10 cellular contexts compared by ENCODE assay signal in genomic region chr17:45230787-45231480, GRCh38. TPM values are rescaled to one million over a fixed set of nuclear protein-coding genes. Genes with fewer than 3 reads are reported as not detected.
DNase-seq lines count a peak whose midpoint lies in the region; ATAC-seq and TF ChIP-seq lines count a peak whose summit lies in the region.
"Had no signal": no experiment of that assay in that cellular context is flagged by ENCODE, and none has a peak within 500 bp of the region (broad histone marks: within the 10 kb centered on the region; RNA-seq: fewer than 3 reads in every experiment).

No MANE protein-coding gene starts in this region.

- H3K4ac ChIP-seq in IMR-90 (ENCODE audit: low read depth, low read length): peak overlapping the region; percentile 97

- peak; percentile 33 for DNase-seq in IMR-90
- DNase-seq in activated T-cell treated with anti-CD3 and anti-CD28 coated beads, Interleukin-2, amount 50 U/mL, for 72 hours: no peak
- no peak for DNase-seq in immature natural killer cell
- no peak for DNase-seq in hepatocyte (ENCODE audit: low spot score)
- no peak for DNase-seq in GM13976 (ENCODE audit: low spot score)

- peak overlapping the region; percentile 95 for H3K27ac Mint-ChIP-seq in activated T-cell treated with anti-CD3 and anti-CD28 coated beads, Interleukin-2, amount 50 U/mL, for 72 hours
- peak overlapping the region; percentile 98 to 100 (median 99) for H3K27ac Mint-ChIP-seq in immature natural killer cell

- peak overlapping the region; percentile 90 to 100 (median 99) for H3K27ac ChIP-seq in BLaER1 treated with 17β-estradiol and CSF1 and Interleukin-3, amounts not matched to agents 10 nM and 100 nM
- peak overlapping the region; percentile 91 for H3K27ac ChIP-seq in IMR-90 (ENCODE audit: insufficient read depth, low read length)
- H3K27ac ChIP-seq in hepatocyte: no peak overlapping the region

- BruUV-seq in IMR-90 (replicated peaks; lab: Mats Ljungman, UMichigan): no TSS peak

- H4K91ac ChIP-seq in IMR-90 (ENCODE audit: insufficient read depth, low read depth, low read length): peak overlapping the region; percentile 68; the same call in 1 of the 2 replicates

- peak overlapping the region; percentile 69 for H2AFZ ChIP-seq in IMR-90 (replicated peaks; ENCODE audit: low read length, poor library complexity)
- no peak overlapping the region for H2AFZ ChIP-seq in hepatocyte

- H3K14ac ChIP-seq in IMR-90 (replicated peaks; ENCODE audit: low read depth, low read length): peak overlapping the region; percentile 41; the same call in 1 of the 2 replicates

- no peaks in the 10 kb centered on the region for H3K27me3 Mint-ChIP-seq in activated T-cell treated with anti-CD3 and anti-CD28 coated beads, Interleukin-2, amount 50 U/mL, for 72 hours (ENCODE audit: low read depth)
- H3K27me3 Mint-ChIP-seq in immature natural killer cell (ENCODE audit: low read depth in 3 of 3): peaks cover 12 to 40% (median 21%) of the 10 kb centered on the region in 3 donors

- peak overlapping the region; percentile 71 for H2AK9ac ChIP-seq in IMR-90 (replicated peaks; ENCODE audit: low read depth, low read length, poor library complexity)

- dilution Hi-C loops in IMR-90 (cut with HindIII; ENCODE audit: low sequenced_read_pairs, unreplicated experiment): no loop called here

- no peak overlapping the region for H3K56ac ChIP-seq in IMR-90 (ENCODE audit: extremely low read depth, insufficient read depth, low read length)

- peak overlapping the region; percentile 90 to 99 (median 97) for H3K9ac ChIP-seq in BLaER1 treated with 17β-estradiol and CSF1 and Interleukin-3, amounts not matched to agents 10 nM and 100 nM
- peak overlapping the region; percentile 10; the same call in 1 of the 2 replicates for H3K9ac ChIP-seq in IMR-90 (ENCODE audit: low read depth, low read length)

- H4K5ac ChIP-seq in IMR-90 (ENCODE audit: low read depth, low read length): peak overlapping the region; percentile 40

- peak overlapping the region; percentile 21 for H2BK5ac ChIP-seq in IMR-90 (ENCODE audit: low read depth, low read length, poor library complexity, severe bottlenecking)

- H4K20me1 ChIP-seq in BLaER1 treated with 17β-estradiol and CSF1 and Interleukin-3, amounts not matched to agents 10 nM and 100 nM: peaks cover 18 to 53% (median 40%) of the 10 kb centered on the region in 11 experiments; a peak in 21 of 22 replicates
- H4K20me1 ChIP-seq in IMR-90 (ENCODE audit: insufficient read depth, low read length) (no peaks in the 10 kb centered on the region), hepatocyte (ENCODE audit: insufficient read depth, poor library complexity, severe bottlenecking) (no peaks in the 10 kb centered on the region)

- no peaks in the 10 kb centered on the region for H3K27me3 ChIP-seq in BLaER1 treated with 17β-estradiol and CSF1 and Interleukin-3, amounts not matched to agents 10 nM and 100 nM
- no peaks in the 10 kb centered on the region for H3K27me3 ChIP-seq in IMR-90 (ENCODE audit: control insufficient read depth, insufficient read depth, low read length)
- no peaks in the 10 kb centered on the region for H3K27me3 ChIP-seq in hepatocyte

- peak overlapping the region; percentile 25 to 46; a peak in 3 of 4 replicates for H4K8ac ChIP-seq in IMR-90 (ENCODE audit: low read depth in 2 of 2, low read length in 2 of 2)

- no peaks in the 10 kb centered on the region for H3K9me3 Mint-ChIP-seq in activated T-cell treated with anti-CD3 and anti-CD28 coated beads, Interleukin-2, amount 50 U/mL, for 72 hours
- H3K9me3 Mint-ChIP-seq in immature natural killer cell: no peaks in the 10 kb centered on the region

- H3K79me2 ChIP-seq in hepatocyte: no peaks in the 10 kb centered on the region

- H3K4me1 ChIP-seq in BLaER1 treated with 17β-estradiol and CSF1 and Interleukin-3, amounts not matched to agents 10 nM and 100 nM: peaks cover 94 to 100% (median 96%) of the 10 kb centered on the region in 10 experiments
- H3K4me1 ChIP-seq in IMR-90 (ENCODE audit: control insufficient read depth, insufficient read depth, low read length) (peaks cover 37% of the 10 kb centered on the region), hepatocyte (ENCODE audit: insufficient read depth) (peaks cover 13% of the 10 kb centered on the region)

- in situ Hi-C loops in IMR-90 (cut with MboI; ENCODE audit: low sequenced_read_pairs) (no loop called here), GM13976 (cut with MboI; ENCODE audit: low sequenced_read_pairs, unreplicated experiment) (no loop called here)

- H3K4me3 ChIP-seq in BLaER1 treated with 17β-estradiol and CSF1 and Interleukin-3, amounts not matched to agents 10 nM and 100 nM: peak overlapping the region in 9 of 10 experiments; percentile 31 to 99 (median 95); a peak in 18 of 20 replicates
- H3K4me3 ChIP-seq in IMR-90 (ENCODE audit: insufficient read depth, low read depth, low read length): no peak overlapping the region
- H3K4me3 ChIP-seq in hepatocyte: no peak overlapping the region
- H3K4me3 ChIP-seq: lung had no signal

- H3K36me3 ChIP-seq in BLaER1 treated with 17β-estradiol and CSF1 and Interleukin-3, amounts not matched to agents 10 nM and 100 nM: peaks cover 26 to 63% (median 50%) of the 10 kb centered on the region in 11 experiments
- H3K36me3 ChIP-seq in IMR-90 (ENCODE audit: control insufficient read depth, insufficient read depth, low read length): no peaks in the 10 kb centered on the region
- H3K36me3 ChIP-seq in hepatocyte (replicated peaks; ENCODE audit: insufficient read depth, low read depth): no peaks in the 10 kb centered on the region

- POLR2A ChIA-PET in IMR-90 (lab: Charles Lee; ENCODE audit: unreplicated experiment): no interaction called here

- no peaks in the 10 kb centered on the region for H3K9me3 ChIP-seq in BLaER1 treated with 17β-estradiol and CSF1 and Interleukin-3, amounts not matched to agents 10 nM and 100 nM (replicated peaks in 1 of 11)
- H3K9me3 ChIP-seq in IMR-90 (ENCODE audit: control insufficient read depth, insufficient read depth, low read length) (no peaks in the 10 kb centered on the region), hepatocyte (ENCODE audit: low read depth) (no peaks in the 10 kb centered on the region)

- H3K9me1 ChIP-seq in IMR-90 (ENCODE audit: insufficient read depth, low read length): peaks cover 24% of the 10 kb centered on the region

- intact Hi-C loops in IMR-90 (cut with micrococcal nuclease): no loop called here

- peak overlapping the region; percentile 98 for H2BK120ac ChIP-seq in IMR-90 (ENCODE audit: low read depth, low read length)

- H3K23ac ChIP-seq in IMR-90 (ENCODE audit: low read depth, low read length): no peak overlapping the region

- H2AK5ac ChIP-seq in IMR-90 (ENCODE audit: low read depth, low read length): peak overlapping the region; percentile 75

- no peak for TF ChIP-seq CTCF in IMR-90 (conservative IDR thresholded peaks at IDR 0.05; ENCODE audit: low read depth, low read length)
- no peak for TF ChIP-seq CTCF in hepatocyte (IDR thresholded peaks at IDR 0.05; ENCODE audit: poor library complexity)
- TF ChIP-seq CTCF in GM13976 (IDR thresholded peaks at IDR 0.05; ENCODE audit: borderline replicate concordance, control extremely low read depth, extremely low read depth, insufficient read depth, missing control alignments): no peak

- peaks cover 11 to 22% of the 10 kb centered on the region in 2 donors for H3K36me3 Mint-ChIP-seq in activated T-cell treated with anti-CD3 and anti-CD28 coated beads, Interleukin-2, amount 50 U/mL, for 72 hours (ENCODE audit: insufficient read depth in 2 of 2)
- peaks cover 0 to 16% (median 4%) of the 10 kb centered on the region in 3 donors for H3K36me3 Mint-ChIP-seq in immature natural killer cell

- 40% methylated on average over 2 of the region's 12 CpGs; no CpG with 5 or more reads in 1 of the 2 experiments for WGBS in IMR-90 (ENCODE audit: extremely low coverage in 2 of 2, insufficient read length in 1 of 2), 2 experiments
- WGBS in hepatocyte (ENCODE audit: low lambda C conversion rate, missing lambda C conversion rate): 46% methylated on average over 11 of the region's 12 CpGs

- peak overlapping the region; percentile 98 to 100 (median 100) for H3K4me2 ChIP-seq in BLaER1 treated with 17β-estradiol and CSF1 and Interleukin-3, amounts not matched to agents 10 nM and 100 nM
- H3K4me2 ChIP-seq in IMR-90 (ENCODE audit: low read depth, low read length) (no peak overlapping the region), hepatocyte (no peak overlapping the region)

- peak overlapping the region; percentile 84 to 87 for H3K4me3 Mint-ChIP-seq in activated T-cell treated with anti-CD3 and anti-CD28 coated beads, Interleukin-2, amount 50 U/mL, for 72 hours
- peak overlapping the region in 2 of 5 donors; percentile 88 to 100 for H3K4me3 Mint-ChIP-seq in immature natural killer cell

- ATAC-seq in IMR-90 (ENCODE audit: low read depth) (peak; percentile 15), GM19452 (IDR thresholded peaks at IDR 0.05; ENCODE audit: unreplicated experiment) (no peak), GM18520 (IDR thresholded peaks at IDR 0.05; ENCODE audit: unreplicated experiment) (no peak)
- ATAC-seq in activated T-cell treated with anti-CD3 and anti-CD28 coated beads, Interleukin-2, amount 50 U/mL, for 72 hours (replicated peaks in 1 of 2): no peak

- H2BK15ac ChIP-seq in IMR-90 (ENCODE audit: low read depth, low read length): peak overlapping the region; percentile 86; the same call in 2 of the 3 replicates

- CTCF ChIA-PET in IMR-90 (lab: Yijun Ruan, JAX): interaction anchor here (0.8 to 1.3 kb wide), 2 partner anchors 12 to 96 kb away, joined by 3 read pairs; partner anchors contain the start of gene ACBD4

- peaks cover 0 to 28% of the 10 kb centered on the region in 2 experiments; a peak in 3 of 4 replicates for H3K79me1 ChIP-seq in IMR-90 (ENCODE audit: low read depth in 1 of 2, low read length in 2 of 2)

- TF ChIP-seq POLR2A in IMR-90 (IDR thresholded peaks at IDR 0.05; ENCODE audit: low read depth, low read length): no peak

- 0 out of 2 replicates have a peak overlapping the region, but pooled peaks have one; percentile 34 for H2BK20ac ChIP-seq in IMR-90 (ENCODE audit: low read depth, low read length)

- H3K9me2 ChIP-seq in hepatocyte (replicated peaks; ENCODE audit: insufficient read depth): no peaks in the 10 kb centered on the region

- peak overlapping the region; percentile 60; the same call in 1 of the 2 replicates for H3K18ac ChIP-seq in IMR-90 (ENCODE audit: low read depth, low read length)

- TF ChIP-seq RAD21 in IMR-90 (IDR thresholded peaks at IDR 0.05; ENCODE audit: low read length): no peak

- H3K4me1 Mint-ChIP-seq in activated T-cell treated with anti-CD3 and anti-CD28 coated beads, Interleukin-2, amount 50 U/mL, for 72 hours (ENCODE audit: low read depth): peaks cover 99% of the 10 kb centered on the region
- peaks cover 87 to 90% of the 10 kb centered on the region in 2 donors for H3K4me1 Mint-ChIP-seq in immature natural killer cell

RNA-seq across cellular contexts. Expression of gene FMNL1, which starts 9.2 kb away (rescaled TPM):
- total RNA-seq in IMR-90 (2012; rRNA removed) (0.36 and 0.56 TPM in 2 replicates), hepatocyte (0.30 and 1.4 TPM in 2 replicates)
- polyA plus RNA-seq in IMR-90 (2012; rRNA removed) (1.4 and 2.3 TPM in 2 replicates), immature natural killer cell (10 to 100 TPM; 17.6 to 66.7 (median 25.3) TPM), hepatocyte (1.2 and 2.9 TPM in 2 replicates)
- 4.2 and 5.3 TPM in 2 replicates for polyA plus RNA-seq in IMR-90 (2012; cell fraction: cytosol; rRNA removed)
- 10.8 and 12.1 TPM in 2 replicates for polyA plus RNA-seq in IMR-90 (2012; cell fraction: nucleus; rRNA removed; ENCODE audit: low replicate concordance)
- 100 to 1,000 TPM; 559 to 689 TPM for total RNA-seq in activated T-cell treated with anti-CD3 and anti-CD28 coated beads, Interleukin-2, amount 50 U/mL, for 72 hours

RNA-seq across cellular contexts. Expression of gene SPATA32, which starts 31.0 kb away (rescaled TPM):
- total RNA-seq in IMR-90 (2012; rRNA removed) (under 0.01 and 0.18 TPM in 2 replicates), hepatocyte (not detected in 2 replicates)
- polyA plus RNA-seq in IMR-90 (2012; rRNA removed) (not detected in 2 replicates), immature natural killer cell (under 1 TPM in 1 of 3 donors, not detected in 2; 0.16 TPM), hepatocyte (0.19 and 0.31 TPM in 2 replicates)
- polyA plus RNA-seq in IMR-90 (2012; cell fraction: cytosol; rRNA removed): not detected in 2 replicates
- polyA plus RNA-seq in IMR-90 (2012; cell fraction: nucleus; rRNA removed; ENCODE audit: low replicate concordance): 0.09 TPM in 1 of 2 replicates, not detected in the other
- 1 to 10 TPM; 1.4 to 1.7 TPM for total RNA-seq in activated T-cell treated with anti-CD3 and anti-CD28 coated beads, Interleukin-2, amount 50 U/mL, for 72 hours
- total RNA-seq: aorta had no signal
- polyA plus RNA-seq: aorta had no signal

Comparison
In these comparisons a context has a peak if more than half of its experiments do, and no peak if none do; other contexts are left out.
1. H3K4me2 ChIP-seq: peak in BLaER1 treated with 17β-estradiol and CSF1 and Interleukin-3, amounts not matched to agents 10 nM and 100 nM (11 of 11); none in IMR-90 (single experiment) and hepatocyte (single experiment).
2. H3K4me3 ChIP-seq: peak in BLaER1 treated with 17β-estradiol and CSF1 and Interleukin-3, amounts not matched to agents 10 nM and 100 nM (9 of 10); none in IMR-90 (single experiment) and hepatocyte (single experiment).
3. RNA of gene FMNL1, which starts 9.2 kb away (total RNA-seq): 559 to 689 TPM in activated T-cell treated with anti-CD3 and anti-CD28 coated beads, Interleukin-2, amount 50 U/mL, for 72 hours; 0.36 to 0.56 TPM in IMR-90 and 0.30 to 1.4 TPM in hepatocyte; every median in the first group is over 100 times any median in the second.